Comparison of ENCODE assay signal across 20 cellular contexts in genomic region chr5:96093340-96093739, GRCh38.
DNase-seq lines count a peak whose midpoint lies in the region; ATAC-seq, FAIRE-seq and TF ChIP-seq lines count a peak whose summit lies in the region.
"Had no signal": no experiment of that assay in that cellular context is flagged by ENCODE, and none has a peak within 500 bp of the region (broad histone marks: within the 10 kb centered on the region; RNA-seq: fewer than 3 reads in every experiment).

No MANE protein-coding gene starts in this region.

- TF ChIP-seq EP300 in A549 (IDR thresholded peaks at IDR 0.05): no peak

- ATAC-seq in A549: peak; percentile 38 to 57; a peak in 4 of 6 replicates
- peak; percentile 2 for ATAC-seq in PC-3
- peak; percentile 45 to 71 (median 60) for ATAC-seq in pancreas
- ATAC-seq in HG03378 (IDR thresholded peaks at IDR 0.05; ENCODE audit: unreplicated experiment): no peak
- ATAC-seq: sciatic nerve had no signal

- WGBS in A549 (ENCODE audit: missing lambda C conversion rate): 86% methylated on average over 3 of the region's 3 CpGs
- 42 to 46% methylated on average over 3 of the region's 3 CpGs for WGBS in pancreas, 2 donors
- WGBS in trophoblast cell (ENCODE audit: extremely low coverage, insufficient coverage, insufficient read length): no CpG with 5 or more reads among the region's 3 CpGs

- no peak overlapping the region for H3K18ac ChIP-seq in trophoblast cell (ENCODE audit: low read length)

- H2BK5ac ChIP-seq in trophoblast cell (ENCODE audit: low read depth, low read length, poor library complexity): no peak overlapping the region

- POLR2A ChIA-PET in A549 (lab: Yijun Ruan, JAX): interaction anchor here (0.9 kb wide), 2 partner anchors 107 to 131 kb away, joined by 3 read pairs; no protein-coding TSS in a partner anchor
- POLR2A ChIA-PET in PC-3 (lab: Charles Lee; ENCODE audit: unreplicated experiment): interaction anchor here (0.5 to 0.6 kb wide), 2 partner anchors 8 to 161 kb away, joined by 3 read pairs; no protein-coding TSS in a partner anchor

- H3K79me2 ChIP-seq in PC-3 (ENCODE audit: low read length) (no peaks in the 10 kb centered on the region), trophoblast cell (ENCODE audit: control insufficient read depth, insufficient read depth, low read length, poor library complexity) (no peaks in the 10 kb centered on the region)

- no peak overlapping the region for H2AFZ ChIP-seq in PC-3 (ENCODE audit: low read length)
- H2AFZ ChIP-seq in trophoblast cell (ENCODE audit: insufficient read depth, low read length, poor library complexity): no peak overlapping the region

- H3K4me3 ChIP-seq in A549 (no peak overlapping the region), PC-3 (ENCODE audit: low read length) (no peak overlapping the region), pancreas (no peak overlapping the region), trophoblast cell (ENCODE audit: low read depth, low read length) (no peak overlapping the region)
- H3K4me3 ChIP-seq: BLaER1, heart right ventricle, transverse colon had no signal

- H2BK12ac ChIP-seq in trophoblast cell (ENCODE audit: low read length): no peak overlapping the region

- no TSS peak for BruUV-seq in PC-3 (replicated peaks; lab: Mats Ljungman, UMichigan)

- no peak for TF ChIP-seq RAD21 in A549 (conservative IDR thresholded peaks at IDR 0.05 in 1 of 2, IDR thresholded peaks at IDR 0.05 in 1 of 2)

- no peaks in the 10 kb centered on the region for H3K36me3 ChIP-seq in PC-3 (ENCODE audit: low read depth, low read length)
- H3K36me3 ChIP-seq in pancreas: no peaks in the 10 kb centered on the region
- H3K36me3 ChIP-seq in trophoblast cell (ENCODE audit: control insufficient read depth in 1 of 2, insufficient read depth in 2 of 2, low read length in 2 of 2): no peaks in the 10 kb centered on the region
- H3K36me3 ChIP-seq: BLaER1, heart right ventricle, transverse colon had no signal

- FAIRE-seq in A549 (lab: Jason Lieb, UNC) (no peak), pancreas (lab: Jason Lieb, UNC) (no peak), GM19239 (lab: Jason Lieb, UNC) (no peak)

- H3K4me1 ChIP-seq in A549 (peaks cover 54% of the 10 kb centered on the region), PC-3 (ENCODE audit: insufficient read depth, low read length) (peaks cover 43% of the 10 kb centered on the region), pancreas (peaks cover 11 to 23% (median 21%) of the 10 kb centered on the region in 3 donors), trophoblast cell (ENCODE audit: control insufficient read depth in 1 of 2, insufficient read depth in 2 of 2, low read length in 2 of 2) (no peaks in the 10 kb centered on the region)
- H3K4me1 ChIP-seq: transverse colon had no signal

- CTCF ChIA-PET in A549 (lab: Yijun Ruan, JAX): interaction anchor here (1.2 to 2.4 kb wide), 2 partner anchors 192 to 243 kb away, joined by 3 to 8 read pairs; no protein-coding TSS in a partner anchor
- CTCF ChIA-PET in PC-3 (lab: Charles Lee): no interaction called here

- H2AK5ac ChIP-seq in trophoblast cell (ENCODE audit: low read length): no peak overlapping the region

- DNase-seq in A549 (ENCODE audit: low read depth in 1 of 2, low spot score in 1 of 2): no peak
- DNase-seq in PC-3: no peak
- DNase-seq in epithelial cell of prostate (ENCODE audit: low read depth, low spot score): no peak
- peak in 4 of 6 donors; percentile 28 to 59 (median 40) for DNase-seq in pancreas
- no peak for DNase-seq in activated CD4-positive, alpha-beta T cell treated with anti-CD3 and anti-CD28 coated beads, Interleukin-2, amount 50 U/mL, for 48 hours
- DNase-seq in GM19239 (ENCODE audit: insufficient read length, low spot score): no peak
- DNase-seq in trophoblast cell: no peak
- DNase-seq: activated CD4-positive, alpha-beta memory T cell treated with anti-CD3 and anti-CD28 coated beads for 36 hours; activated effector memory CD4-positive, alpha-beta T cell treated with anti-CD3 and anti-CD28 coated beads, Interleukin-2, amount 50 U/mL, for 16 hours; cerebellar nuclear complex; heart right ventricle; midbrain; NCI-H2029 treated with DMSO at 0.1 percent for 48 hours; NCI-H446 treated with DMSO at 0.1 percent for 48 hours; nephron progenitor cell; SHP77 treated with DMSO at 0.1 percent for 48 hours; transverse colon had no signal

- TF ChIP-seq CTCF in A549 (IDR thresholded peaks at IDR 0.05): no peak
- TF ChIP-seq CTCF in PC-3 (conservative IDR thresholded peaks at IDR 0.05; ENCODE audit: low read depth, low read length): no peak
- no peak for TF ChIP-seq CTCF in pancreas (IDR thresholded peaks at IDR 0.05)

- H3K9me2 ChIP-seq in PC-3 (replicated peaks; ENCODE audit: low read length): no peaks in the 10 kb centered on the region

- no peaks in the 10 kb centered on the region for H3K79me1 ChIP-seq in trophoblast cell (ENCODE audit: low read length)

- H3K9ac ChIP-seq in PC-3 (ENCODE audit: low read length) (no peak overlapping the region), trophoblast cell (ENCODE audit: low read length) (no peak overlapping the region)
- H3K9ac ChIP-seq: BLaER1 had no signal

- H3K14ac ChIP-seq in trophoblast cell (ENCODE audit: low read length): no peak overlapping the region

- H2BK120ac ChIP-seq in trophoblast cell (ENCODE audit: insufficient read depth, low read length, poor library complexity): no peak overlapping the region

- peak overlapping the region; percentile 69 for H3K4me2 ChIP-seq in A549
- peak overlapping the region; percentile 59 for H3K4me2 ChIP-seq in PC-3 (ENCODE audit: low read length)
- H3K4me2 ChIP-seq in trophoblast cell (ENCODE audit: low read length): no peak overlapping the region
- H3K4me2 ChIP-seq: BLaER1 had no signal

- TF ChIP-seq POLR2A in A549 (IDR thresholded peaks at IDR 0.05; ENCODE audit: low read length): no peak

- H3K9me3 ChIP-seq in A549 (no peaks in the 10 kb centered on the region), PC-3 (ENCODE audit: low read length) (no peaks in the 10 kb centered on the region), pancreas (no peaks in the 10 kb centered on the region), trophoblast cell (ENCODE audit: insufficient read depth, low read depth, low read length) (no peaks in the 10 kb centered on the region)
- H3K9me3 ChIP-seq: BLaER1, transverse colon had no signal

- no peak overlapping the region for H4K91ac ChIP-seq in trophoblast cell (ENCODE audit: low read depth, low read length)

- no peak overlapping the region for H4K12ac ChIP-seq in trophoblast cell (ENCODE audit: low read depth, low read length)

- no peaks in the 10 kb centered on the region for H3K27me3 ChIP-seq in PC-3 (ENCODE audit: low read length)
- no peaks in the 10 kb centered on the region for H3K27me3 ChIP-seq in pancreas
- H3K27me3 ChIP-seq in trophoblast cell (ENCODE audit: insufficient read depth, low read length): no peaks in the 10 kb centered on the region
- H3K27me3 ChIP-seq: BLaER1, heart right ventricle, transverse colon had no signal

- intact Hi-C loops in PC-3 (cut with micrococcal nuclease) (no loop called here), pancreas (cut with DNase I) (no loop called here)

- no peaks in the 10 kb centered on the region for H4K20me1 ChIP-seq in PC-3 (ENCODE audit: low read length)
- H4K20me1 ChIP-seq: BLaER1 had no signal

- H3K4ac ChIP-seq in trophoblast cell (ENCODE audit: low read depth, low read length): no peak overlapping the region

- peak overlapping the region; percentile 67 to 73 for H3K27ac ChIP-seq in A549
- peak overlapping the region; percentile 85 for H3K27ac ChIP-seq in PC-3 (ENCODE audit: low read length)
- H3K27ac ChIP-seq in epithelial cell of prostate: peak overlapping the region; percentile 90
- H3K27ac ChIP-seq in pancreas: peak overlapping the region; percentile 22 to 89 (median 54)
- no peak overlapping the region for H3K27ac ChIP-seq in trophoblast cell (ENCODE audit: low read depth, low read length)
- H3K27ac ChIP-seq: BLaER1, heart right ventricle, transverse colon had no signal

- no peak overlapping the region for H3K23ac ChIP-seq in trophoblast cell (ENCODE audit: low read length)

- peaks cover 6% of the 10 kb centered on the region for H3F3A ChIP-seq in PC-3 (ENCODE audit: low read length, unreplicated experiment)

- no peak overlapping the region for H4K8ac ChIP-seq in trophoblast cell (ENCODE audit: low read depth, low read length)

TF ChIP-seq in A549, 52 proteins besides CTCF, POLR2A, EP300 and RAD21 (continues in another document):
- TF ChIP-seq HES2 (IDR thresholded peaks at IDR 0.05) (no peak), CHD4 (IDR thresholded peaks at IDR 0.05; ENCODE audit: borderline replicate concordance) (no peak), PHF8 (IDR thresholded peaks at IDR 0.05; ENCODE audit: borderline replicate concordance, low read depth) (no peak), GATA3 (IDR thresholded peaks at IDR 0.05; ENCODE audit: borderline replicate concordance) (no peak), NR3C1 (IDR thresholded peaks at IDR 0.05) (no peak), BHLHE40 (IDR thresholded peaks at IDR 0.05; ENCODE audit: low read depth, low read length) (no peak), ELK1 (IDR thresholded peaks at IDR 0.05; ENCODE audit: low read depth, low read length) (no peak), ZFP36 (IDR thresholded peaks at IDR 0.05; ENCODE audit: borderline replicate concordance, partially characterized antibody) (no peak), USF2 (IDR thresholded peaks at IDR 0.05) (no peak), MAZ (IDR thresholded peaks at IDR 0.05; ENCODE audit: borderline replicate concordance, low read depth, low read length) (no peak), RCOR1 (IDR thresholded peaks at IDR 0.05; ENCODE audit: low read depth, low read length) (no peak)

Comparison
In these comparisons a context has a peak if more than half of its experiments do, and no peak if none do; other contexts are left out.
1. DNase-seq: peak in pancreas (4 of 6); none in A549 (0 of 2), PC-3 (single experiment), epithelial cell of prostate (single experiment), activated CD4-positive, alpha-beta T cell treated with anti-CD3 and anti-CD28 coated beads, Interleukin-2, amount 50 U/mL, for 48 hours (0 of 2), GM19239 (single experiment) and trophoblast cell (0 of 2).